13 cellular contexts compared by ENCODE assay signal in the genomic region with DNA sequence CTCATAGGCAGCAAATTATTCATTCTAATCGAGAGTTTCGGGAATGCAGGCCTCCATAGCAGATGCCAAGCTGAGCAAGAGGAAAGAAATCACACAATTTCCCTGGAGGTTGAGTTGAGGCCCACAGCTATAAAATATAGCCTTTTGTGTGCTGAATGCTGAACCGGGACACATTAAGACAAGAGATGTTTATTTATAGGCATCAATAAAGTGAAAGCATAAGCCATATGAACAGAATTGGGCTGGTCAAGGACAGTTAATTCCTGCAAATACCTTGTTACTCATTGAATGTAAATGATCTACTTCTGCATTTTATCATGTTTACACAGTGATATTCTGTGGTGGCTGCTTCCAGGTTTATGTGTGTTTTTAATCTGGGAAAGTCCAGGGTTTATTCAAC.
DNase-seq lines count a peak whose midpoint lies in the region; ATAC-seq, FAIRE-seq and TF ChIP-seq lines count a peak whose summit lies in the region.
"Had no signal": no experiment of that assay in that cellular context is flagged by ENCODE, and none has a peak within 500 bp of the region (broad histone marks: within the 10 kb centered on the region; RNA-seq: fewer than 3 reads in every experiment).

No MANE protein-coding gene starts in this region.

- no peak overlapping the region for H2AFZ ChIP-seq in hepatocyte

- H3K4me3 Mint-ChIP-seq in CD4-positive, alpha-beta memory T cell, result no peak overlapping the region
- H3K4me3 Mint-ChIP-seq: T-helper 1 cell treated with Interleukin-12 subunit alpha and Interleukin-12 subunit beta and Interleukin-4 antibody, amounts not matched to agents 30 μg/mL and 1 μg/mL, for 36 hours had no signal

- 36% methylated on average over 3 of the region's 3 CpGs for WGBS in hepatocyte (ENCODE audit: low lambda C conversion rate, missing lambda C conversion rate)

- DNase-seq in LHCN-M2 (ENCODE audit: low read depth) (peak; percentile 2), RCC 7860 (ENCODE audit: low spot score) (peak; percentile 14), hepatocyte (ENCODE audit: low spot score) (peak; percentile 29), skeletal muscle cell (ENCODE audit: low read depth) (peak; percentile 43), sciatic nerve (ENCODE audit: low spot score) (no peak), cerebellum (ENCODE audit: low spot score) (no peak)
- DNase-seq in CD4-positive, alpha-beta memory T cell, result no peak
- DNase-seq: activated T-cell treated with anti-CD3 and anti-CD28 coated beads, Interleukin-2, amount 50 U/mL, for 48 hours; adrenal gland; DMS79 treated with DMSO at 0.1 percent for 48 hours; NCI-H510A had no signal

- TF ChIP-seq CTCF in hepatocyte (IDR thresholded peaks at IDR 0.05; ENCODE audit: poor library complexity), result no peak

- no peak for ATAC-seq in sciatic nerve

- H3K27me3 Mint-ChIP-seq in CD4-positive, alpha-beta memory T cell, result no peaks in the 10 kb centered on the region

- H3K4me1 Mint-ChIP-seq in CD4-positive, alpha-beta memory T cell, result no peaks in the 10 kb centered on the region

- CTCF ChIA-PET in CD4-positive, alpha-beta memory T cell (lab: Charles Lee; ENCODE audit: partially characterized antibody), result no interaction called here

- H3K79me2 ChIP-seq in hepatocyte, result no peaks in the 10 kb centered on the region

- peaks cover 24% of the 10 kb centered on the region for H3K4me1 ChIP-seq in hepatocyte (ENCODE audit: insufficient read depth)
- no peaks in the 10 kb centered on the region for H3K4me1 ChIP-seq in CD4-positive, alpha-beta memory T cell (ENCODE audit: insufficient read depth, low read length)
- H3K4me1 ChIP-seq: adrenal gland had no signal

- no peaks in the 10 kb centered on the region for H3K9me3 ChIP-seq in hepatocyte (ENCODE audit: low read depth)
- no peaks in the 10 kb centered on the region for H3K9me3 ChIP-seq in CD4-positive, alpha-beta memory T cell (ENCODE audit: control insufficient read depth in 1 of 2, low read length in 2 of 2)
- H3K9me3 ChIP-seq: adrenal gland had no signal

- H3K27ac ChIP-seq in hepatocyte, result peak overlapping the region; percentile 72
- H3K27ac ChIP-seq in CD4-positive, alpha-beta memory T cell (ENCODE audit: low read depth, low read length), result no peak overlapping the region
- H3K27ac ChIP-seq: adrenal gland had no signal

- H4K20me1 ChIP-seq in hepatocyte (ENCODE audit: insufficient read depth, poor library complexity, severe bottlenecking), result no peaks in the 10 kb centered on the region

- H3K4me3 ChIP-seq in hepatocyte (no peak overlapping the region), skeletal muscle cell (ENCODE audit: low read depth, low read length) (no peak overlapping the region)
- no peak overlapping the region for H3K4me3 ChIP-seq in CD4-positive, alpha-beta memory T cell (ENCODE audit: low read length in 2 of 2)
- H3K4me3 ChIP-seq: adrenal gland had no signal

- no peak overlapping the region for H3K27ac Mint-ChIP-seq in CD4-positive, alpha-beta memory T cell
- H3K27ac Mint-ChIP-seq: T-helper 1 cell treated with Interleukin-12 subunit alpha and Interleukin-12 subunit beta and Interleukin-4 antibody, amounts not matched to agents 30 μg/mL and 1 μg/mL, for 36 hours had no signal

- H3K36me3 Mint-ChIP-seq in CD4-positive, alpha-beta memory T cell, result no peaks in the 10 kb centered on the region

- no peaks in the 10 kb centered on the region for H3K9me2 ChIP-seq in hepatocyte (replicated peaks; ENCODE audit: insufficient read depth)

- H3K4me2 ChIP-seq in hepatocyte, result peak overlapping the region; percentile 14

- intact Hi-C loops in sciatic nerve (cut with DNase I), result no loop called here
- intact Hi-C loops in CD4-positive, alpha-beta memory T cell (cut with micrococcal nuclease), result no loop called here

- POLR2A ChIA-PET in CD4-positive, alpha-beta memory T cell (lab: Charles Lee; ENCODE audit: partially characterized antibody), result no interaction called here

- H3K36me3 ChIP-seq in hepatocyte (replicated peaks; ENCODE audit: insufficient read depth, low read depth), result no peaks in the 10 kb centered on the region
- no peaks in the 10 kb centered on the region for H3K36me3 ChIP-seq in CD4-positive, alpha-beta memory T cell (ENCODE audit: insufficient read depth, low read length)
- H3K36me3 ChIP-seq: adrenal gland had no signal

- FAIRE-seq in RCC 7860 (lab: Jason Lieb, UNC), result no peak
- FAIRE-seq: H54 had no signal

- no peaks in the 10 kb centered on the region for H3K9me3 Mint-ChIP-seq in CD4-positive, alpha-beta memory T cell
- H3K9me3 Mint-ChIP-seq: T-helper 1 cell treated with Interleukin-12 subunit alpha and Interleukin-12 subunit beta and Interleukin-4 antibody, amounts not matched to agents 30 μg/mL and 1 μg/mL, for 36 hours had no signal

- no peaks in the 10 kb centered on the region for H3K27me3 ChIP-seq in hepatocyte
- no peaks in the 10 kb centered on the region for H3K27me3 ChIP-seq in CD4-positive, alpha-beta memory T cell (ENCODE audit: insufficient read depth, low read length)
- H3K27me3 ChIP-seq: adrenal gland had no signal

Comparison
In these comparisons a context has a peak if more than half of its experiments do, and no peak if none do; other contexts are left out.
1. DNase-seq: peak in LHCN-M2 (single experiment), RCC 7860 (single experiment), hepatocyte (single experiment) and skeletal muscle cell (single experiment); none in sciatic nerve (single experiment), cerebellum (single experiment) and CD4-positive, alpha-beta memory T cell (0 of 5).